Comparison of ENCODE assay signal across 11 cellular contexts in the genomic region with DNA sequence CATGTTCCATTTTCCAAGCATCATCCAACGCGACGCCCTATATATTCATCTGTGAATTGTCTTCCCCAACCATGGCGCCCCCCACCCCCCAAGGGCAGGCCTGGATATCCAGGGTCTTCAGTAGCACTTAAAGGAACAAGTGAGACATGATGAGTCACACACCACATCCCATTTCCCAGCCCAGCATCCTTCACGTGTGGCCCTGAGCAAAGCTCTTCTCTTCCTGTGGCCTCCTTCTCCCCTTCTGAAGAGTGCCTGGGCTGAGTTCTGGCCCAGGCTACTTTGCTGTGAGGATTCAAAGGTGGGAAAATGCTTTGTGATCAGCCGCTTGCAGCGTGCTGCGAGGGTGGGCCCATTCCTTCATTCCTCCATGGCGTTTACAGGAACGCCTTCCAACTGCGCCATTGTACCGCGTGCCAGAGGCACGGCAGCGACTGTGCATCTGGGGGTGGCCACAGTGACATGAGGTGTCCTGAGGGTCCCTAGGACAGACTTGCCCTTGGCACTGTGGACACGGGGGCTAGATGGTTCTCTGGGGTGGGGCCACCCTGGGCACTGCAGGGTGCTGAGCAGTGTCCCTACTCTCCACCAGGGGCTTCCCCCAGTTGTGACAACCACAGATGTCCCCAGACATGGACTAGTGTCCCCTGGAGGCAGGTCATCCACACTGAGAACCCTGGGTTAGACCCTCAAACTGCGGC. TPM values are rescaled to one million over a fixed set of nuclear protein-coding genes. Genes with fewer than 3 reads are reported as not detected.
DNase-seq lines count a peak whose midpoint lies in the region; ATAC-seq, FAIRE-seq and TF ChIP-seq lines count a peak whose summit lies in the region.
"Had no signal": no experiment of that assay in that cellular context is flagged by ENCODE, and none has a peak within 500 bp of the region (broad histone marks: within the 10 kb centered on the region; RNA-seq: fewer than 3 reads in every experiment).

No MANE protein-coding gene starts in this region.

- peaks cover 3% of the 10 kb centered on the region for H3F3A ChIP-seq in SK-N-SH (replicated peaks; ENCODE audit: insufficient read depth)

- H3K27ac ChIP-seq in HepG2 (ENCODE audit: extremely low read length, insufficient read depth, low read length) (no peak overlapping the region), right lobe of liver (no peak overlapping the region), SK-N-SH (ENCODE audit: low read depth in 2 of 2, low read length in 1 of 2) (peak overlapping the region in 1 of 2 experiments; percentile 43; a peak in 1 of 4 replicates)

- H2AFZ ChIP-seq in HepG2 (ENCODE audit: low read length) (no peak overlapping the region), SK-N-SH (ENCODE audit: low read depth) (no peak overlapping the region)

- TF ChIP-seq RAD21 in HepG2 (CRISPR knock-in tag; IDR thresholded peaks at IDR 0.05) (0 out of 2 replicates have a peak, but pooled peaks have one; percentile 10), SK-N-SH (IDR thresholded peaks at IDR 0.05; ENCODE audit: low read length) (no peak)

- TF ChIP-seq CTCF in HepG2 (CRISPR knock-in tag; IDR thresholded peaks at IDR 0.05) (no peak), right lobe of liver (IDR thresholded peaks at IDR 0.05) (no peak), SK-N-SH (IDR thresholded peaks at IDR 0.05) (peak; percentile 22; the same call in 1 of the 2 replicates), fibroblast of mammary gland (conservative IDR thresholded peaks at IDR 0.05; ENCODE audit: control insufficient read depth, insufficient read depth, low read depth, low read length) (no peak)

- intact Hi-C loops in HepG2 (cut with micrococcal nuclease; ENCODE audit: unreplicated experiment) (no loop called here), right lobe of liver (cut with DNase I) (no loop called here)

- H3K36me3 ChIP-seq in HepG2 (replicated peaks in 1 of 2; ENCODE audit: control insufficient read depth in 1 of 2, insufficient read depth in 2 of 2, low read length in 2 of 2) (peaks cover 3 to 8% of the 10 kb centered on the region in 2 experiments; a peak in 2 of 5 replicates), right lobe of liver (peaks cover 0 to 57% (median 12%) of the 10 kb centered on the region in 4 donors), SK-N-SH (replicated peaks in 1 of 2; ENCODE audit: control insufficient read depth in 1 of 2, insufficient read depth in 2 of 2, low read length in 1 of 2) (peaks cover 0 to 25% of the 10 kb centered on the region in 2 experiments)

- H3K4me2 ChIP-seq in HepG2 (ENCODE audit: low read depth, low read length): no peak overlapping the region
- H3K4me2 ChIP-seq in SK-N-SH: no peak overlapping the region

- in situ Hi-C loops in HepG2 (cut with HindIII; ENCODE audit: extremely low pct_ligation_motif_present, low pct_unique_long_range_greater_than_20kb): no loop called here

- CTCF ChIA-PET in HepG2 (lab: Yijun Ruan, JAX; ENCODE audit: low intra/inter-chr PET ratio, low total read pairs) (no interaction called here), SK-N-SH (lab: Yijun Ruan, JAX) (interaction anchor here (1.3 to 3.2 kb wide), 3 partner anchors 17 to 19 kb away, joined by 5 to 20 read pairs (median 5); no protein-coding TSS in a partner anchor)

- H3K9ac ChIP-seq in HepG2 (ENCODE audit: insufficient read depth, low read depth, low read length) (no peak overlapping the region), SK-N-SH (no peak overlapping the region)

- 95% methylated on average over 16 of the region's 17 CpGs for WGBS in HepG2 (ENCODE audit: low lambda C conversion rate)
- WGBS in right lobe of liver (ENCODE audit: insufficient coverage, low coverage, low lambda C conversion rate, missing lambda C conversion rate): 85% methylated on average over 9 of the region's 17 CpGs
- whole genome bisulfite sequencing in SK-N-SH (ENCODE audit: low lambda C conversion rate): 78% methylated on average over 16 of the region's 17 CpGs

- TF ChIP-seq EP300 in HepG2 (IDR thresholded peaks at IDR 0.05; ENCODE audit: low read depth in 2 of 2, low read length in 2 of 2): no peak
- no peak for TF ChIP-seq EP300 in HepG2 (CRISPR knock-in tag; IDR thresholded peaks at IDR 0.05; ENCODE audit: borderline replicate concordance)
- TF ChIP-seq EP300 in SK-N-SH (IDR thresholded peaks at IDR 0.05; ENCODE audit: borderline replicate concordance in 1 of 2, low read depth in 1 of 2, low read length in 1 of 2): no peak

- no peak for FAIRE-seq in HepG2 (lab: Jason Lieb, UNC)

- H3K27me3 ChIP-seq in HepG2 (ENCODE audit: control insufficient read depth in 1 of 2, insufficient read depth in 2 of 2, low read length in 2 of 2): no peaks in the 10 kb centered on the region
- H3K27me3 ChIP-seq in right lobe of liver: no peaks in the 10 kb centered on the region
- no peaks in the 10 kb centered on the region for H3K27me3 ChIP-seq in SK-N-SH (ENCODE audit: insufficient read depth)

- ATAC-seq in HepG2 (peak; percentile 63), right lobe of liver (no peak), GM18520 (IDR thresholded peaks at IDR 0.05; ENCODE audit: unreplicated experiment) (no peak)

- TF ChIP-seq POLR2A in HepG2 (IDR thresholded peaks at IDR 0.05; ENCODE audit: insufficient read depth in 1 of 2, low read depth in 2 of 2, low read length in 2 of 2): no peak
- no peak for TF ChIP-seq POLR2A in right lobe of liver (IDR thresholded peaks at IDR 0.05)

- H3K9me2 ChIP-seq in SK-N-SH: no peaks in the 10 kb centered on the region

- DNase-seq in HepG2 (ENCODE audit: low spot score) (no peak), right lobe of liver (no peak), SK-N-SH (no peak), fibroblast of mammary gland (ENCODE audit: low read depth) (peak; percentile 84), NCI-H524 (lab: John Stamatoyannopoulos, UW) (no peak), H4 (ENCODE audit: low spot score) (no peak)
- DNase-seq in activated effector memory CD4-positive, alpha-beta T cell treated with Interleukin-2 at 50 U/mL for 16 hours: no peak
- DNase-seq: DMS153, naive B cell, NCI-H1105 treated with DMSO at 0.1 percent for 48 hours had no signal

- no peak overlapping the region for H3K4me3 ChIP-seq in HepG2 (replicated peaks in 1 of 3; ENCODE audit: insufficient read depth in 1 of 3, low read depth in 2 of 3, low read length in 3 of 3)
- H3K4me3 ChIP-seq in right lobe of liver: no peak overlapping the region
- no peak overlapping the region for H3K4me3 ChIP-seq in SK-N-SH (ENCODE audit: low read depth in 2 of 2, low read length in 1 of 2)
- H3K4me3 ChIP-seq in fibroblast of mammary gland (ENCODE audit: control insufficient read depth, low read depth, low read length): no peak overlapping the region

- POLR2A ChIA-PET in HepG2 (lab: Yijun Ruan, JAX): no interaction called here
- POLR2A ChIA-PET in SK-N-SH (lab: Yijun Ruan, JAX): no interaction called here

- no peaks in the 10 kb centered on the region for H3K9me3 ChIP-seq in HepG2 (ENCODE audit: low read length)
- H3K9me3 ChIP-seq in right lobe of liver: no peaks in the 10 kb centered on the region
- no peaks in the 10 kb centered on the region for H3K9me3 ChIP-seq in SK-N-SH

- H4K20me1 ChIP-seq in HepG2 (ENCODE audit: insufficient read depth, low read length) (no peaks in the 10 kb centered on the region), SK-N-SH (ENCODE audit: insufficient read depth) (no peaks in the 10 kb centered on the region)

- H3K79me2 ChIP-seq in HepG2 (ENCODE audit: insufficient read depth, low read length) (no peaks in the 10 kb centered on the region), SK-N-SH (ENCODE audit: insufficient read depth) (no peaks in the 10 kb centered on the region)

- H3K4me1 ChIP-seq in HepG2 (ENCODE audit: insufficient read depth, low read length): no peaks in the 10 kb centered on the region
- H3K4me1 ChIP-seq in right lobe of liver: no peaks in the 10 kb centered on the region
- 0 out of 4 replicates have a peak, but pooled peaks cover 0 to 7% of the 10 kb centered on the region in 2 experiments for H3K4me1 ChIP-seq in SK-N-SH (ENCODE audit: control insufficient read depth in 1 of 2, insufficient read depth in 2 of 2, low read depth in 1 of 2, low read length in 1 of 2)

- BruUV-seq in HepG2 (replicated peaks; lab: Mats Ljungman, UMichigan): no TSS peak

RNA-seq across cellular contexts. Expression of a gene that starts 11.7 kb away (rescaled TPM):
- total RNA-seq in HepG2 (2016; rRNA removed; fragmentation: Illumina TruSeq; extraction: Trizol) (0.80 and 1.3 TPM in 2 replicates), right lobe of liver (10 to 100 TPM; 28.4 to 51.2 (median 39.3) TPM)
- total RNA-seq in HepG2 (2016; cell fraction: cytosol; rRNA removed; fragmentation: Illumina TruSeq; extraction: Trizol; ENCODE audit: low read depth): 1.2 and 1.4 TPM in 2 replicates
- 0.68 and 1.3 TPM in 2 replicates for total RNA-seq in HepG2 (2016; cell fraction: insoluble cytoplasmic fraction; rRNA removed; fragmentation: Illumina TruSeq; extraction: Trizol)
- total RNA-seq in HepG2 (2016; cell fraction: membrane; rRNA removed; fragmentation: Illumina TruSeq; extraction: Trizol): 0.12 and 0.21 TPM in 2 replicates
- total RNA-seq in HepG2 (2016; cell fraction: nucleus; rRNA removed; fragmentation: Illumina TruSeq; extraction: Trizol): 1.0 and 1.1 TPM in 2 replicates
- polyA plus RNA-seq in HepG2 (2011; rRNA removed) (1.1 and 1.9 TPM in 2 replicates), SK-N-SH (2012; rRNA removed) (0.07 and 0.10 TPM in 2 replicates)
- 0.72 and 0.76 TPM in 2 replicates for polyA plus RNA-seq in HepG2 (2011; cell fraction: cytosol; rRNA removed)
- polyA plus RNA-seq in HepG2 (2011; cell fraction: nucleus; rRNA removed): 12.5 and 14.8 TPM in 2 replicates
- 0.82 and 1.4 TPM in 2 replicates for polyA plus RNA-seq in HepG2 (2012)
- 1.2 and 1.5 TPM in 2 replicates for polyA plus RNA-seq in HepG2 (2016; cell fraction: cytosol; fragmentation: Illumina TruSeq; extraction: Trizol; ENCODE audit: low read depth)
- polyA plus RNA-seq in HepG2 (2016; cell fraction: insoluble cytoplasmic fraction; fragmentation: Illumina TruSeq; extraction: Trizol; ENCODE audit: low read depth): 0.48 and 0.53 TPM in 2 replicates
- polyA plus RNA-seq in HepG2 (2016; cell fraction: membrane; fragmentation: Illumina TruSeq; extraction: Trizol; ENCODE audit: low read depth): 0.08 and 0.13 TPM in 2 replicates
- polyA plus RNA-seq in HepG2 (2016; cell fraction: nucleus; fragmentation: Illumina TruSeq; extraction: Trizol; ENCODE audit: insufficient read depth, low read depth): 2.9 and 3.1 TPM in 2 replicates
- 0.19 and 0.78 TPM in 2 replicates for polyA minus RNA-seq in HepG2 (2011; rRNA and poly(A)+ RNA removed; ENCODE audit: low replicate concordance)
- 1.1 and 1.3 TPM in 2 replicates for polyA minus RNA-seq in HepG2 (2011; cell fraction: cytosol; rRNA and poly(A)+ RNA removed)
- polyA minus RNA-seq in HepG2 (2011; cell fraction: nucleus; rRNA and poly(A)+ RNA removed): 1.0 and 1.6 TPM in 2 replicates
- polyA plus RNA-seq in SK-N-SH (2012; cell fraction: cytosol; rRNA removed): 0.01 and 0.07 TPM in 2 replicates
- polyA plus RNA-seq in SK-N-SH (2012; cell fraction: nucleus; rRNA removed): 0.48 and 0.53 TPM in 2 replicates
- total RNA-seq in H4 (2014; rRNA removed; shearing (Covaris generic)): 0.75 and 1.4 TPM in 2 replicates

RNA-seq across cellular contexts. Expression of a gene that starts 28.4 kb away (rescaled TPM):
- total RNA-seq in HepG2 (2016; rRNA removed; fragmentation: Illumina TruSeq; extraction: Trizol): 1.6 and 1.8 TPM in 2 replicates
- 0.35 and 0.40 TPM in 2 replicates for total RNA-seq in HepG2 (2016; cell fraction: cytosol; rRNA removed; fragmentation: Illumina TruSeq; extraction: Trizol; ENCODE audit: low read depth)
- total RNA-seq in HepG2 (2016; cell fraction: insoluble cytoplasmic fraction; rRNA removed; fragmentation: Illumina TruSeq; extraction: Trizol): 0.94 and 1.8 TPM in 2 replicates
- total RNA-seq in HepG2 (2016; cell fraction: membrane; rRNA removed; fragmentation: Illumina TruSeq; extraction: Trizol): 0.65 TPM in 2 replicates
- 1.9 TPM in 2 replicates for total RNA-seq in HepG2 (2016; cell fraction: nucleus; rRNA removed; fragmentation: Illumina TruSeq; extraction: Trizol)
- polyA plus RNA-seq in HepG2 (2011; rRNA removed): 4.8 and 6.3 TPM in 2 replicates
- polyA plus RNA-seq in HepG2 (2011; cell fraction: cytosol; rRNA removed): 1.6 and 1.9 TPM in 2 replicates
- polyA plus RNA-seq in HepG2 (2011; cell fraction: nucleus; rRNA removed): 31.7 and 40.6 TPM in 2 replicates
- polyA plus RNA-seq in HepG2 (2012): 1.9 and 2.0 TPM in 2 replicates
- 0.12 and 0.53 TPM in 2 replicates for polyA plus RNA-seq in HepG2 (2016; cell fraction: cytosol; fragmentation: Illumina TruSeq; extraction: Trizol; ENCODE audit: low read depth)
- polyA plus RNA-seq in HepG2 (2016; cell fraction: insoluble cytoplasmic fraction; fragmentation: Illumina TruSeq; extraction: Trizol; ENCODE audit: low read depth): 0.77 and 1.4 TPM in 2 replicates
- 0.11 and 0.52 TPM in 2 replicates for polyA plus RNA-seq in HepG2 (2016; cell fraction: membrane; fragmentation: Illumina TruSeq; extraction: Trizol; ENCODE audit: low read depth)
- 5.8 and 8.9 TPM in 2 replicates for polyA plus RNA-seq in HepG2 (2016; cell fraction: nucleus; fragmentation: Illumina TruSeq; extraction: Trizol; ENCODE audit: insufficient read depth, low read depth)
- 0.47 and 3.5 TPM in 2 replicates for polyA minus RNA-seq in HepG2 (2011; rRNA and poly(A)+ RNA removed; ENCODE audit: low replicate concordance)
- polyA minus RNA-seq in HepG2 (2011; cell fraction: cytosol; rRNA and poly(A)+ RNA removed): 0.97 and 0.99 TPM in 2 replicates
- polyA minus RNA-seq in HepG2 (2011; cell fraction: nucleus; rRNA and poly(A)+ RNA removed): 4.1 and 4.4 TPM in 2 replicates
- 100 to 1,000 TPM in 4 of 6 experiments, 10 to 100 TPM in 2; 35.0 to 149 (median 117) TPM for total RNA-seq in right lobe of liver
- 0.59 and 0.68 TPM in 2 replicates for polyA plus RNA-seq in SK-N-SH (2012; rRNA removed)
- polyA plus RNA-seq in SK-N-SH (2012; cell fraction: cytosol; rRNA removed): 0.19 and 0.25 TPM in 2 replicates
- 3.6 and 5.9 TPM in 2 replicates for polyA plus RNA-seq in SK-N-SH (2012; cell fraction: nucleus; rRNA removed)
- 0.25 TPM in 1 of 2 replicates, not detected in the other for total RNA-seq in H4 (2014; rRNA removed; shearing (Covaris generic))

RNA-seq across cellular contexts. Expression of a gene that starts 33.2 kb away (rescaled TPM):
- total RNA-seq in HepG2 (2016; rRNA removed; fragmentation: Illumina TruSeq; extraction: Trizol) (7.1 and 12.0 TPM in 2 replicates), right lobe of liver (1,000 to 10,000 TPM in 2 of 6 experiments, 100 to 1,000 TPM in 4; 331 to 1,334 (median 524) TPM)
- 2.0 and 2.2 TPM in 2 replicates for total RNA-seq in HepG2 (2016; cell fraction: cytosol; rRNA removed; fragmentation: Illumina TruSeq; extraction: Trizol; ENCODE audit: low read depth)
- 5.8 and 13.0 TPM in 2 replicates for total RNA-seq in HepG2 (2016; cell fraction: insoluble cytoplasmic fraction; rRNA removed; fragmentation: Illumina TruSeq; extraction: Trizol)
- total RNA-seq in HepG2 (2016; cell fraction: membrane; rRNA removed; fragmentation: Illumina TruSeq; extraction: Trizol): 4.2 and 4.7 TPM in 2 replicates
- total RNA-seq in HepG2 (2016; cell fraction: nucleus; rRNA removed; fragmentation: Illumina TruSeq; extraction: Trizol): 10.2 and 12.3 TPM in 2 replicates
- polyA plus RNA-seq in HepG2 (2011; rRNA removed) (39.3 and 48.9 TPM in 2 replicates), SK-N-SH (2012; rRNA removed) (0.12 and 0.23 TPM in 2 replicates)
- polyA plus RNA-seq in HepG2 (2011; cell fraction: cytosol; rRNA removed): 33.3 and 38.7 TPM in 2 replicates
- polyA plus RNA-seq in HepG2 (2011; cell fraction: nucleus; rRNA removed): 12.1 and 16.5 TPM in 2 replicates
- 8.4 and 14.3 TPM in 2 replicates for polyA plus RNA-seq in HepG2 (2012)
- polyA plus RNA-seq in HepG2 (2016; cell fraction: cytosol; fragmentation: Illumina TruSeq; extraction: Trizol; ENCODE audit: low read depth): 2.4 and 2.6 TPM in 2 replicates
- polyA plus RNA-seq in HepG2 (2016; cell fraction: insoluble cytoplasmic fraction; fragmentation: Illumina TruSeq; extraction: Trizol; ENCODE audit: low read depth): 6.6 and 8.6 TPM in 2 replicates
- polyA plus RNA-seq in HepG2 (2016; cell fraction: membrane; fragmentation: Illumina TruSeq; extraction: Trizol; ENCODE audit: low read depth): 4.2 and 4.9 TPM in 2 replicates
- polyA plus RNA-seq in HepG2 (2016; cell fraction: nucleus; fragmentation: Illumina TruSeq; extraction: Trizol; ENCODE audit: insufficient read depth, low read depth): 20.0 and 22.9 TPM in 2 replicates
- 0.77 and 28.9 TPM in 2 replicates for polyA minus RNA-seq in HepG2 (2011; rRNA and poly(A)+ RNA removed; ENCODE audit: low replicate concordance)
- polyA minus RNA-seq in HepG2 (2011; cell fraction: cytosol; rRNA and poly(A)+ RNA removed): 12.1 and 23.5 TPM in 2 replicates
- polyA minus RNA-seq in HepG2 (2011; cell fraction: nucleus; rRNA and poly(A)+ RNA removed): 3.2 and 5.6 TPM in 2 replicates
- 0.10 and 0.14 TPM in 2 replicates for polyA plus RNA-seq in SK-N-SH (2012; cell fraction: cytosol; rRNA removed)
- polyA plus RNA-seq in SK-N-SH (2012; cell fraction: nucleus; rRNA removed): 0.02 and 0.05 TPM in 2 replicates
- 0.29 and 0.43 TPM in 2 replicates for total RNA-seq in H4 (2014; rRNA removed; shearing (Covaris generic))

RNA-seq across cellular contexts. Expression of a gene that starts 34.5 kb away (rescaled TPM):
- total RNA-seq in HepG2 (2016; rRNA removed; fragmentation: Illumina TruSeq; extraction: Trizol) (47.9 and 51.1 TPM in 2 replicates), right lobe of liver (10 to 100 TPM in 5 of 6 experiments, 1 to 10 TPM in 1; 8.4 to 16.3 (median 14.0) TPM)
- 7.5 and 8.8 TPM in 2 replicates for total RNA-seq in HepG2 (2016; cell fraction: cytosol; rRNA removed; fragmentation: Illumina TruSeq; extraction: Trizol; ENCODE audit: low read depth)
- 38.9 and 55.4 TPM in 2 replicates for total RNA-seq in HepG2 (2016; cell fraction: insoluble cytoplasmic fraction; rRNA removed; fragmentation: Illumina TruSeq; extraction: Trizol)
- total RNA-seq in HepG2 (2016; cell fraction: membrane; rRNA removed; fragmentation: Illumina TruSeq; extraction: Trizol): 11.6 and 13.8 TPM in 2 replicates
- total RNA-seq in HepG2 (2016; cell fraction: nucleus; rRNA removed; fragmentation: Illumina TruSeq; extraction: Trizol): 29.4 and 31.2 TPM in 2 replicates
- polyA plus RNA-seq in HepG2 (2011; rRNA removed) (20.0 and 26.0 TPM in 2 replicates), SK-N-SH (2012; rRNA removed) (63.0 and 77.8 TPM in 2 replicates)
- 11.0 and 22.9 TPM in 2 replicates for polyA plus RNA-seq in HepG2 (2011; cell fraction: cytosol; rRNA removed)
- polyA plus RNA-seq in HepG2 (2011; cell fraction: nucleus; rRNA removed): 50.4 and 56.5 TPM in 2 replicates
- polyA plus RNA-seq in HepG2 (2012): 20.9 and 29.2 TPM in 2 replicates
- polyA plus RNA-seq in HepG2 (2016; cell fraction: cytosol; fragmentation: Illumina TruSeq; extraction: Trizol; ENCODE audit: low read depth): 5.7 and 6.4 TPM in 2 replicates
- 59.0 and 65.1 TPM in 2 replicates for polyA plus RNA-seq in HepG2 (2016; cell fraction: insoluble cytoplasmic fraction; fragmentation: Illumina TruSeq; extraction: Trizol; ENCODE audit: low read depth)
- 8.6 and 10.8 TPM in 2 replicates for polyA plus RNA-seq in HepG2 (2016; cell fraction: membrane; fragmentation: Illumina TruSeq; extraction: Trizol; ENCODE audit: low read depth)
- 76.7 and 79.6 TPM in 2 replicates for polyA plus RNA-seq in HepG2 (2016; cell fraction: nucleus; fragmentation: Illumina TruSeq; extraction: Trizol; ENCODE audit: insufficient read depth, low read depth)
- polyA minus RNA-seq in HepG2 (2011; rRNA and poly(A)+ RNA removed; ENCODE audit: low replicate concordance): 12.6 and 23.4 TPM in 2 replicates
- polyA minus RNA-seq in HepG2 (2011; cell fraction: cytosol; rRNA and poly(A)+ RNA removed): 10.2 and 16.9 TPM in 2 replicates
- 12.0 and 12.8 TPM in 2 replicates for polyA minus RNA-seq in HepG2 (2011; cell fraction: nucleus; rRNA and poly(A)+ RNA removed)
- polyA plus RNA-seq in SK-N-SH (2012; cell fraction: cytosol; rRNA removed): 47.5 and 57.8 TPM in 2 replicates
- 103 and 119 TPM in 2 replicates for polyA plus RNA-seq in SK-N-SH (2012; cell fraction: nucleus; rRNA removed)
- 22.0 and 34.2 TPM in 2 replicates for total RNA-seq in H4 (2014; rRNA removed; shearing (Covaris generic))

RNA-seq across cellular contexts. Expression of a gene that starts 49.0 kb away (rescaled TPM):
- total RNA-seq in HepG2 (2016; rRNA removed; fragmentation: Illumina TruSeq; extraction: Trizol) (33.6 and 35.5 TPM in 2 replicates), right lobe of liver (10 to 100 TPM; 47.2 to 79.1 (median 58.8) TPM)
- 82.0 and 89.5 TPM in 2 replicates for total RNA-seq in HepG2 (2016; cell fraction: cytosol; rRNA removed; fragmentation: Illumina TruSeq; extraction: Trizol; ENCODE audit: low read depth)
- total RNA-seq in HepG2 (2016; cell fraction: insoluble cytoplasmic fraction; rRNA removed; fragmentation: Illumina TruSeq; extraction: Trizol): 26.5 and 40.3 TPM in 2 replicates
- total RNA-seq in HepG2 (2016; cell fraction: membrane; rRNA removed; fragmentation: Illumina TruSeq; extraction: Trizol): 92.4 and 97.7 TPM in 2 replicates
- total RNA-seq in HepG2 (2016; cell fraction: nucleus; rRNA removed; fragmentation: Illumina TruSeq; extraction: Trizol): 14.4 and 21.6 TPM in 2 replicates
- polyA plus RNA-seq in HepG2 (2011; rRNA removed) (34.9 and 44.2 TPM in 2 replicates), SK-N-SH (2012; rRNA removed) (100 and 110 TPM in 2 replicates)
- polyA plus RNA-seq in HepG2 (2011; cell fraction: cytosol; rRNA removed): 33.0 and 55.5 TPM in 2 replicates
- 41.1 and 57.2 TPM in 2 replicates for polyA plus RNA-seq in HepG2 (2011; cell fraction: nucleus; rRNA removed)
- polyA plus RNA-seq in HepG2 (2012): 24.9 and 32.9 TPM in 2 replicates
- polyA plus RNA-seq in HepG2 (2016; cell fraction: cytosol; fragmentation: Illumina TruSeq; extraction: Trizol; ENCODE audit: low read depth): 99.5 and 107 TPM in 2 replicates
- 35.2 and 44.8 TPM in 2 replicates for polyA plus RNA-seq in HepG2 (2016; cell fraction: insoluble cytoplasmic fraction; fragmentation: Illumina TruSeq; extraction: Trizol; ENCODE audit: low read depth)
- polyA plus RNA-seq in HepG2 (2016; cell fraction: membrane; fragmentation: Illumina TruSeq; extraction: Trizol; ENCODE audit: low read depth): 107 and 115 TPM in 2 replicates
- polyA plus RNA-seq in HepG2 (2016; cell fraction: nucleus; fragmentation: Illumina TruSeq; extraction: Trizol; ENCODE audit: insufficient read depth, low read depth): 46.4 and 52.3 TPM in 2 replicates
- polyA minus RNA-seq in HepG2 (2011; rRNA and poly(A)+ RNA removed; ENCODE audit: low replicate concordance): 27.9 and 43.0 TPM in 2 replicates
- polyA minus RNA-seq in HepG2 (2011; cell fraction: cytosol; rRNA and poly(A)+ RNA removed): 17.5 and 20.2 TPM in 2 replicates
- 7.8 and 11.1 TPM in 2 replicates for polyA minus RNA-seq in HepG2 (2011; cell fraction: nucleus; rRNA and poly(A)+ RNA removed)
- 47.9 and 78.2 TPM in 2 replicates for polyA plus RNA-seq in SK-N-SH (2012; cell fraction: cytosol; rRNA removed)
- 138 and 186 TPM in 2 replicates for polyA plus RNA-seq in SK-N-SH (2012; cell fraction: nucleus; rRNA removed)
- 90.1 and 114 TPM in 2 replicates for total RNA-seq in H4 (2014; rRNA removed; shearing (Covaris generic))

Comparison
In these comparisons a context has a peak if more than half of its experiments do, and no peak if none do; other contexts are left out.
1. RNA of a gene that starts 11.7 kb away (total RNA-seq): 28.4 to 51.2 TPM in right lobe of liver; 0.12 to 1.4 TPM in HepG2 and 0.75 to 1.4 TPM in H4; every median in the first group is over 10 times any median in the second.
2. RNA of a gene that starts 28.4 kb away (total RNA-seq): 35.0 to 149 TPM in right lobe of liver; 0.35 to 1.9 TPM in HepG2 and 0.25 TPM in H4; every median in the first group is over 10 times any median in the second.
3. RNA of a gene that starts 33.2 kb away (total RNA-seq): 331 to 1,334 TPM in right lobe of liver; 2.0 to 13.0 TPM in HepG2 and 0.29 to 0.43 TPM in H4; every median in the first group is over 10 times any median in the second.